Comparison of ENCODE assay signal across 2 cellular contexts in the genomic region with DNA sequence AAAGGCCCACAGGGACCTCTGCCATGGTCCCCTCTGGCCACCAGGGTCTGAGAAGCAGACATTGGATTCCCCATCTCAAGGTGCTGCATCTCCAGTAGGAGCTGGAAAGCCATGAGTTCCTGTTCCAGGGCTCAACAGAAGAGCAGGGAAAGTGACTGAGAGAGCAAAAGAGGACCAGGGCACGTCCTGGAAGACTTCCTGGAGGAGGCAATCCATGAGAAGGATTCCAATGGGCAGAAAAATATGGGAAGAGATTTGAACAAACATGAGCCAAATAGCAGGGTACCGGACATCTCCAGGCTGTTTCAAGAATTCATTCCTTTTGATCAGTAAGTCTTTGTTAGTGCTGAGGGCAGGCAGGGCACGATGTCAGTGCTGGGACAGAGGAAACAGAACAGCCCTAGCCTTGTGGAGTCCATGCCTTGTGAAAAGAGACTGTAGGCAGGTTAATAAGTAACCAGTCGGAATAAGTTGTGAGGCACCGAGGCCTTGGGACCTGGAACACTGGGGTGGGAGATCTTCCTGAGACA.
TF ChIP-seq lines count a peak whose summit lies in the region.

No MANE protein-coding gene starts in this region.

TF ChIP-seq in HepG2, 621 proteins besides CTCF, POLR2A, EP300 and RAD21 (continues in another document):
- peak; percentile 37; the same call in 1 of the 2 replicates for TF ChIP-seq SOX5 (CRISPR knock-in tag; IDR thresholded peaks at IDR 0.05; ENCODE audit: borderline replicate concordance)
- no peak for TF ChIP-seq SOX13 (IDR thresholded peaks at IDR 0.05)
- peak in 1 of 2 experiments; percentile 54; a peak in 1 of 4 replicates for TF ChIP-seq SOX13 (CRISPR knock-in tag; conservative IDR thresholded peaks at IDR 0.05 in 1 of 2, IDR thresholded peaks at IDR 0.05 in 1 of 2)
- no peak for TF ChIP-seq NR2F6 (IDR thresholded peaks at IDR 0.05)
- peak; percentile 38 for TF ChIP-seq NR2F6 (CRISPR knock-in tag; IDR thresholded peaks at IDR 0.05)
- peak; percentile 66 for TF ChIP-seq ZNF331 (CRISPR knock-in tag; IDR thresholded peaks at IDR 0.05)
- TF ChIP-seq, protein P1, sequence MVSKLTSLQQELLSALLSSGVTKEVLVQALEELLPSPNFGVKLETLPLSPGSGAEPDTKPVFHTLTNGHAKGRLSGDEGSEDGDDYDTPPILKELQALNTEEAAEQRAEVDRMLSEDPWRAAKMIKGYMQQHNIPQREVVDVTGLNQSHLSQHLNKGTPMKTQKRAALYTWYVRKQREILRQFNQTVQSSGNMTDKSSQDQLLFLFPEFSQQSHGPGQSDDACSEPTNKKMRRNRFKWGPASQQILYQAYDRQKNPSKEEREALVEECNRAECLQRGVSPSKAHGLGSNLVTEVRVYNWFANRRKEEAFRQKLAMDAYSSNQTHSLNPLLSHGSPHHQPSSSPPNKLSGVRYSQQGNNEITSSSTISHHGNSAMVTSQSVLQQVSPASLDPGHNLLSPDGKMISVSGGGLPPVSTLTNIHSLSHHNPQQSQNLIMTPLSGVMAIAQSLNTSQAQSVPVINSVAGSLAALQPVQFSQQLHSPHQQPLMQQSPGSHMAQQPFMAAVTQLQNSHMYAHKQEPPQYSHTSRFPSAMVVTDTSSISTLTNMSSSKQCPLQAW (CRISPR knock-in tag; IDR thresholded peaks at IDR 0.05), result peak; percentile 95
- TF ChIP-seq, protein P2, sequence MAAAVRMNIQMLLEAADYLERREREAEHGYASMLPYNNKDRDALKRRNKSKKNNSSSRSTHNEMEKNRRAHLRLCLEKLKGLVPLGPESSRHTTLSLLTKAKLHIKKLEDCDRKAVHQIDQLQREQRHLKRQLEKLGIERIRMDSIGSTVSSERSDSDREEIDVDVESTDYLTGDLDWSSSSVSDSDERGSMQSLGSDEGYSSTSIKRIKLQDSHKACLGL (CRISPR knock-in tag; IDR thresholded peaks at IDR 0.05), result no peak
- TF ChIP-seq, protein P3, sequence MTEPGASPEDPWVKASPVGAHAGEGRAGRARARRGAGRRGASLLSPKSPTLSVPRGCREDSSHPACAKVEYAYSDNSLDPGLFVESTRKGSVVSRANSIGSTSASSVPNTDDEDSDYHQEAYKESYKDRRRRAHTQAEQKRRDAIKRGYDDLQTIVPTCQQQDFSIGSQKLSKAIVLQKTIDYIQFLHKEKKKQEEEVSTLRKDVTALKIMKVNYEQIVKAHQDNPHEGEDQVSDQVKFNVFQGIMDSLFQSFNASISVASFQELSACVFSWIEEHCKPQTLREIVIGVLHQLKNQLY (CRISPR knock-in tag; IDR thresholded peaks at IDR 0.05), result no peak
- no peak for TF ChIP-seq ZNF816 (CRISPR knock-in tag; IDR thresholded peaks at IDR 0.05; ENCODE audit: borderline replicate concordance)
- TF ChIP-seq KLF16 (CRISPR knock-in tag; IDR thresholded peaks at IDR 0.05), result no peak
- TF ChIP-seq, protein P4, sequence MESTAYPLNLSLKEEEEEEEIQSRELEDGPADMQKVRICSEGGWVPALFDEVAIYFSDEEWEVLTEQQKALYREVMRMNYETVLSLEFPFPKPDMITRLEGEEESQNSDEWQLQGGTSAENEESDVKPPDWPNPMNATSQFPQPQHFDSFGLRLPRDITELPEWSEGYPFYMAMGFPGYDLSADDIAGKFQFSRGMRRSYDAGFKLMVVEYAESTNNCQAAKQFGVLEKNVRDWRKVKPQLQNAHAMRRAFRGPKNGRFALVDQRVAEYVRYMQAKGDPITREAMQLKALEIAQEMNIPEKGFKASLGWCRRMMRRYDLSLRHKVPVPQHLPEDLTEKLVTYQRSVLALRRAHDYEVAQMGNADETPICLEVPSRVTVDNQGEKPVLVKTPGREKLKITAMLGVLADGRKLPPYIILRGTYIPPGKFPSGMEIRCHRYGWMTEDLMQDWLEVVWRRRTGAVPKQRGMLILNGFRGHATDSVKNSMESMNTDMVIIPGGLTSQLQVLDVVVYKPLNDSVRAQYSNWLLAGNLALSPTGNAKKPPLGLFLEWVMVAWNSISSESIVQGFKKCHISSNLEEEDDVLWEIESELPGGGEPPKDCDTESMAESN (CRISPR knock-in tag; conservative IDR thresholded peaks at IDR 0.05), result 0 out of 2 replicates have a peak, but pooled peaks have one; percentile 21
- TF ChIP-seq, protein P5, sequence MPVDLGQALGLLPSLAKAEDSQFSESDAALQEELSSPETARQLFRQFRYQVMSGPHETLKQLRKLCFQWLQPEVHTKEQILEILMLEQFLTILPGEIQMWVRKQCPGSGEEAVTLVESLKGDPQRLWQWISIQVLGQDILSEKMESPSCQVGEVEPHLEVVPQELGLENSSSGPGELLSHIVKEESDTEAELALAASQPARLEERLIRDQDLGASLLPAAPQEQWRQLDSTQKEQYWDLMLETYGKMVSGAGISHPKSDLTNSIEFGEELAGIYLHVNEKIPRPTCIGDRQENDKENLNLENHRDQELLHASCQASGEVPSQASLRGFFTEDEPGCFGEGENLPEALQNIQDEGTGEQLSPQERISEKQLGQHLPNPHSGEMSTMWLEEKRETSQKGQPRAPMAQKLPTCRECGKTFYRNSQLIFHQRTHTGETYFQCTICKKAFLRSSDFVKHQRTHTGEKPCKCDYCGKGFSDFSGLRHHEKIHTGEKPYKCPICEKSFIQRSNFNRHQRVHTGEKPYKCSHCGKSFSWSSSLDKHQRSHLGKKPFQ (CRISPR knock-in tag; IDR thresholded peaks at IDR 0.05; ENCODE audit: insufficient replicate concordance), result no peak
- no peak for TF ChIP-seq ZNF432 (CRISPR knock-in tag; IDR thresholded peaks at IDR 0.05; ENCODE audit: borderline replicate concordance)
- TF ChIP-seq ZNF747 (CRISPR knock-in tag; IDR thresholded peaks at IDR 0.05; ENCODE audit: borderline replicate concordance), result peak; percentile 12; the same call in 1 of the 2 replicates
- peak; percentile 94 for TF ChIP-seq GFI1 (CRISPR knock-in tag; IDR thresholded peaks at IDR 0.05; ENCODE audit: borderline replicate concordance)
- 0 out of 2 replicates have a peak, but pooled peaks have one; percentile 13 for TF ChIP-seq BCL6 (CRISPR knock-in tag; IDR thresholded peaks at IDR 0.05)
- TF ChIP-seq SYNCRIP (IDR thresholded peaks at IDR 0.05; ENCODE audit: insufficient read depth, low read depth, low read length), result no peak
- TF ChIP-seq ARID2 (CRISPR knock-in tag; IDR thresholded peaks at IDR 0.05; ENCODE audit: borderline replicate concordance), result no peak
- 0 out of 2 replicates have a peak, but pooled peaks have one; percentile 29 for TF ChIP-seq IRF2 (CRISPR knock-in tag; IDR thresholded peaks at IDR 0.05)
- TF ChIP-seq ZNF674 (CRISPR knock-in tag; IDR thresholded peaks at IDR 0.05; ENCODE audit: low read depth), result no peak
- TF ChIP-seq TCF7 (IDR thresholded peaks at IDR 0.05; ENCODE audit: low read depth), result peak; percentile 11; the same call in 1 of the 2 replicates
- peak; percentile 46 for TF ChIP-seq RARA (CRISPR knock-in tag; IDR thresholded peaks at IDR 0.05)

TF ChIP-seq in K562, 482 proteins besides CTCF, POLR2A, EP300 and RAD21:
- TF ChIP-seq TSC22D4 (tag; IDR thresholded peaks at IDR 0.05) (no peak), KAT8 (IDR thresholded peaks at IDR 0.05; ENCODE audit: low read depth) (no peak), ILF3 (IDR thresholded peaks at IDR 0.05; ENCODE audit: borderline replicate concordance) (no peak), PRPF4 (IDR thresholded peaks at IDR 0.05; ENCODE audit: insufficient read depth, low read depth, low read length, poor library complexity, severe bottlenecking) (no peak), ZFP36 (IDR thresholded peaks at IDR 0.05; ENCODE audit: low read depth, low read length, partially characterized antibody) (peak; percentile 52)
- TF ChIP-seq, protein P6, sequence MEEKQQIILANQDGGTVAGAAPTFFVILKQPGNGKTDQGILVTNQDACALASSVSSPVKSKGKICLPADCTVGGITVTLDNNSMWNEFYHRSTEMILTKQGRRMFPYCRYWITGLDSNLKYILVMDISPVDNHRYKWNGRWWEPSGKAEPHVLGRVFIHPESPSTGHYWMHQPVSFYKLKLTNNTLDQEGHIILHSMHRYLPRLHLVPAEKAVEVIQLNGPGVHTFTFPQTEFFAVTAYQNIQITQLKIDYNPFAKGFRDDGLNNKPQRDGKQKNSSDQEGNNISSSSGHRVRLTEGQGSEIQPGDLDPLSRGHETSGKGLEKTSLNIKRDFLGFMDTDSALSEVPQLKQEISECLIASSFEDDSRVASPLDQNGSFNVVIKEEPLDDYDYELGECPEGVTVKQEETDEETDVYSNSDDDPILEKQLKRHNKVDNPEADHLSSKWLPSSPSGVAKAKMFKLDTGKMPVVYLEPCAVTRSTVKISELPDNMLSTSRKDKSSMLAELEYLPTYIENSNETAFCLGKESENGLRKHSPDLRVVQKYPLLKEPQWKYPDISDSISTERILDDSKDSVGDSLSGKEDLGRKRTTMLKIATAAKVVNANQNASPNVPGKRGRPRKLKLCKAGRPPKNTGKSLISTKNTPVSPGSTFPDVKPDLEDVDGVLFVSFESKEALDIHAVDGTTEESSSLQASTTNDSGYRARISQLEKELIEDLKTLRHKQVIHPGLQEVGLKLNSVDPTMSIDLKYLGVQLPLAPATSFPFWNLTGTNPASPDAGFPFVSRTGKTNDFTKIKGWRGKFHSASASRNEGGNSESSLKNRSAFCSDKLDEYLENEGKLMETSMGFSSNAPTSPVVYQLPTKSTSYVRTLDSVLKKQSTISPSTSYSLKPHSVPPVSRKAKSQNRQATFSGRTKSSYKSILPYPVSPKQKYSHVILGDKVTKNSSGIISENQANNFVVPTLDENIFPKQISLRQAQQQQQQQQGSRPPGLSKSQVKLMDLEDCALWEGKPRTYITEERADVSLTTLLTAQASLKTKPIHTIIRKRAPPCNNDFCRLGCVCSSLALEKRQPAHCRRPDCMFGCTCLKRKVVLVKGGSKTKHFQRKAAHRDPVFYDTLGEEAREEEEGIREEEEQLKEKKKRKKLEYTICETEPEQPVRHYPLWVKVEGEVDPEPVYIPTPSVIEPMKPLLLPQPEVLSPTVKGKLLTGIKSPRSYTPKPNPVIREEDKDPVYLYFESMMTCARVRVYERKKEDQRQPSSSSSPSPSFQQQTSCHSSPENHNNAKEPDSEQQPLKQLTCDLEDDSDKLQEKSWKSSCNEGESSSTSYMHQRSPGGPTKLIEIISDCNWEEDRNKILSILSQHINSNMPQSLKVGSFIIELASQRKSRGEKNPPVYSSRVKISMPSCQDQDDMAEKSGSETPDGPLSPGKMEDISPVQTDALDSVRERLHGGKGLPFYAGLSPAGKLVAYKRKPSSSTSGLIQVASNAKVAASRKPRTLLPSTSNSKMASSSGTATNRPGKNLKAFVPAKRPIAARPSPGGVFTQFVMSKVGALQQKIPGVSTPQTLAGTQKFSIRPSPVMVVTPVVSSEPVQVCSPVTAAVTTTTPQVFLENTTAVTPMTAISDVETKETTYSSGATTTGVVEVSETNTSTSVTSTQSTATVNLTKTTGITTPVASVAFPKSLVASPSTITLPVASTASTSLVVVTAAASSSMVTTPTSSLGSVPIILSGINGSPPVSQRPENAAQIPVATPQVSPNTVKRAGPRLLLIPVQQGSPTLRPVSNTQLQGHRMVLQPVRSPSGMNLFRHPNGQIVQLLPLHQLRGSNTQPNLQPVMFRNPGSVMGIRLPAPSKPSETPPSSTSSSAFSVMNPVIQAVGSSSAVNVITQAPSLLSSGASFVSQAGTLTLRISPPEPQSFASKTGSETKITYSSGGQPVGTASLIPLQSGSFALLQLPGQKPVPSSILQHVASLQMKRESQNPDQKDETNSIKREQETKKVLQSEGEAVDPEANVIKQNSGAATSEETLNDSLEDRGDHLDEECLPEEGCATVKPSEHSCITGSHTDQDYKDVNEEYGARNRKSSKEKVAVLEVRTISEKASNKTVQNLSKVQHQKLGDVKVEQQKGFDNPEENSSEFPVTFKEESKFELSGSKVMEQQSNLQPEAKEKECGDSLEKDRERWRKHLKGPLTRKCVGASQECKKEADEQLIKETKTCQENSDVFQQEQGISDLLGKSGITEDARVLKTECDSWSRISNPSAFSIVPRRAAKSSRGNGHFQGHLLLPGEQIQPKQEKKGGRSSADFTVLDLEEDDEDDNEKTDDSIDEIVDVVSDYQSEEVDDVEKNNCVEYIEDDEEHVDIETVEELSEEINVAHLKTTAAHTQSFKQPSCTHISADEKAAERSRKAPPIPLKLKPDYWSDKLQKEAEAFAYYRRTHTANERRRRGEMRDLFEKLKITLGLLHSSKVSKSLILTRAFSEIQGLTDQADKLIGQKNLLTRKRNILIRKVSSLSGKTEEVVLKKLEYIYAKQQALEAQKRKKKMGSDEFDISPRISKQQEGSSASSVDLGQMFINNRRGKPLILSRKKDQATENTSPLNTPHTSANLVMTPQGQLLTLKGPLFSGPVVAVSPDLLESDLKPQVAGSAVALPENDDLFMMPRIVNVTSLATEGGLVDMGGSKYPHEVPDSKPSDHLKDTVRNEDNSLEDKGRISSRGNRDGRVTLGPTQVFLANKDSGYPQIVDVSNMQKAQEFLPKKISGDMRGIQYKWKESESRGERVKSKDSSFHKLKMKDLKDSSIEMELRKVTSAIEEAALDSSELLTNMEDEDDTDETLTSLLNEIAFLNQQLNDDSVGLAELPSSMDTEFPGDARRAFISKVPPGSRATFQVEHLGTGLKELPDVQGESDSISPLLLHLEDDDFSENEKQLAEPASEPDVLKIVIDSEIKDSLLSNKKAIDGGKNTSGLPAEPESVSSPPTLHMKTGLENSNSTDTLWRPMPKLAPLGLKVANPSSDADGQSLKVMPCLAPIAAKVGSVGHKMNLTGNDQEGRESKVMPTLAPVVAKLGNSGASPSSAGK (IDR thresholded peaks at IDR 0.05), result no peak
TF ChIP-seq in K562: peak in this region for 1.
